ENCODE assay signal across 8 cellular contexts in genomic region chr16:50067290-50067853, GRCh38. TPM values are rescaled to one million over a fixed set of nuclear protein-coding genes. Genes with fewer than 3 reads are reported as not detected.
DNase-seq lines count a peak whose midpoint lies in the region; ATAC-seq and TF ChIP-seq lines count a peak whose summit lies in the region.

No MANE protein-coding gene starts in this region.

- H3K79me2 ChIP-seq in mesendoderm (ENCODE audit: control insufficient read depth, insufficient read depth, low read length): peaks cover 7% of the 10 kb centered on the region

- H3K9me3 ChIP-seq in SK-N-MC (ENCODE audit: low read depth, low read length): no peaks in the 10 kb centered on the region
- no peaks in the 10 kb centered on the region for H3K9me3 ChIP-seq in right cardiac atrium (ENCODE audit: control insufficient read depth, low read length)

- H3K36me3 ChIP-seq in SK-N-MC (ENCODE audit: insufficient read depth, low read length): peaks cover 6% of the 10 kb centered on the region
- peaks cover 2% of the 10 kb centered on the region for H3K36me3 ChIP-seq in mesendoderm (ENCODE audit: control insufficient read depth, insufficient read depth, low read length)

- no peak overlapping the region for H2BK120ac ChIP-seq in mesendoderm (ENCODE audit: low read depth, low read length)

- H3K27ac ChIP-seq in 22Rv1 (no peak overlapping the region), SK-N-MC (no peak overlapping the region), mesendoderm (ENCODE audit: low read depth, low read length) (no peak overlapping the region), right cardiac atrium (ENCODE audit: low read length) (no peak overlapping the region)

- TF ChIP-seq CTCF in 22Rv1 (IDR thresholded peaks at IDR 0.05): 0 out of 2 replicates have a peak, but pooled peaks have one; percentile 20

- H3K56ac ChIP-seq in mesendoderm (ENCODE audit: low read length): peak overlapping the region; percentile 58

- H3K4ac ChIP-seq in mesendoderm (ENCODE audit: low read depth, low read length): no peak overlapping the region

- H3K4me3 ChIP-seq in SK-N-MC (peak overlapping the region; percentile 28), mesendoderm (ENCODE audit: low read length) (no peak overlapping the region), right cardiac atrium (ENCODE audit: low read length) (no peak overlapping the region)

- no peak overlapping the region for H4K8ac ChIP-seq in mesendoderm (ENCODE audit: low read depth, low read length)

- DNase-seq in ELR (ENCODE audit: low read depth) (peak; percentile 77), HT-29 (ENCODE audit: low spot score) (peak; percentile 37), SK-N-MC (ENCODE audit: low read depth, low spot score) (no peak), mesendoderm (peak; percentile 78), right cardiac atrium (no peak)
- DNase-seq in central memory CD4-positive, alpha-beta T cell: peak; percentile 13

- H3K9ac ChIP-seq in SK-N-MC (ENCODE audit: insufficient read length) (no peak overlapping the region), mesendoderm (ENCODE audit: low read length) (peak overlapping the region; percentile 43)

- WGBS in mesendoderm (ENCODE audit: extremely low coverage, insufficient coverage, low lambda C conversion rate): no CpG with 5 or more reads among the region's 3 CpGs
- 43% methylated on average over 3 of the region's 3 CpGs for WGBS in right cardiac atrium

- no peak overlapping the region for H2BK5ac ChIP-seq in mesendoderm (ENCODE audit: low read length)

- no peak overlapping the region for H2BK15ac ChIP-seq in mesendoderm (replicated peaks; ENCODE audit: low read depth)

- H3K27me3 ChIP-seq in mesendoderm (ENCODE audit: insufficient read depth, low read length, poor library complexity): no peaks in the 10 kb centered on the region
- H3K27me3 ChIP-seq in right cardiac atrium (ENCODE audit: control insufficient read depth, insufficient read depth): no peaks in the 10 kb centered on the region

- no peak overlapping the region for H3K23ac ChIP-seq in mesendoderm (ENCODE audit: low read length)

- ATAC-seq in HG03095 (IDR thresholded peaks at IDR 0.05; ENCODE audit: unreplicated experiment) (no peak), right cardiac atrium (no peak)

- no peak overlapping the region for H4K5ac ChIP-seq in mesendoderm (ENCODE audit: low read length)

- intact Hi-C loops in right cardiac atrium (cut with DNase I): no loop called here

- H3K79me1 ChIP-seq in mesendoderm (ENCODE audit: low read length): peaks cover 6% of the 10 kb centered on the region

- H2AK5ac ChIP-seq in mesendoderm (ENCODE audit: low read length): no peak overlapping the region

- peak overlapping the region; percentile 5 for H3K4me2 ChIP-seq in mesendoderm (ENCODE audit: low read length)

- no peak overlapping the region for H3K18ac ChIP-seq in mesendoderm (ENCODE audit: low read length)

- peaks cover 4% of the 10 kb centered on the region for H3K4me1 ChIP-seq in mesendoderm (ENCODE audit: control insufficient read depth, low read depth, low read length)
- H3K4me1 ChIP-seq in right cardiac atrium (ENCODE audit: control insufficient read depth, insufficient read depth, low read length): peaks cover 6% of the 10 kb centered on the region

RNA-seq across cellular contexts. Expression of gene HEATR3, which starts 1.6 kb away (rescaled TPM):
- 17.1 and 36.0 TPM in 2 replicates for total RNA-seq in HT-29 (2014; rRNA removed; shearing (Covaris generic))
- 16.3 TPM for polyA plus RNA-seq in mesendoderm (2013, experiment 1 of 2)
- polyA plus RNA-seq in mesendoderm (2013, experiment 2 of 2): 17.4 TPM
- 10 to 100 TPM in 3 of 4 donors, 1 to 10 TPM in 1; 10.0 to 16.1 (median 11.9) TPM for total RNA-seq in right cardiac atrium
- polyA plus RNA-seq in right cardiac atrium: 4.0 TPM

RNA-seq across cellular contexts. Expression of gene CNEP1R1, which starts 42.3 kb away (rescaled TPM):
- total RNA-seq in HT-29 (2014; rRNA removed; shearing (Covaris generic)): 4.4 and 5.4 TPM in 2 replicates
- polyA plus RNA-seq in mesendoderm (2013, experiment 1 of 2): 8.6 TPM
- polyA plus RNA-seq in mesendoderm (2013, experiment 2 of 2): 7.9 TPM
- total RNA-seq in right cardiac atrium: 10 to 100 TPM; 14.1 to 20.6 (median 19.1) TPM
- 14.9 TPM for polyA plus RNA-seq in right cardiac atrium

Comparison
In these comparisons a context has a peak if more than half of its experiments do, and no peak if none do; other contexts are left out.
1. DNase-seq: peak in ELR (single experiment), HT-29 (single experiment), central memory CD4-positive, alpha-beta T cell (single experiment) and mesendoderm (single experiment); none in SK-N-MC (single experiment) and right cardiac atrium (0 of 3).